Comparison of ENCODE assay signal across 20 cellular contexts in the genomic region with DNA sequence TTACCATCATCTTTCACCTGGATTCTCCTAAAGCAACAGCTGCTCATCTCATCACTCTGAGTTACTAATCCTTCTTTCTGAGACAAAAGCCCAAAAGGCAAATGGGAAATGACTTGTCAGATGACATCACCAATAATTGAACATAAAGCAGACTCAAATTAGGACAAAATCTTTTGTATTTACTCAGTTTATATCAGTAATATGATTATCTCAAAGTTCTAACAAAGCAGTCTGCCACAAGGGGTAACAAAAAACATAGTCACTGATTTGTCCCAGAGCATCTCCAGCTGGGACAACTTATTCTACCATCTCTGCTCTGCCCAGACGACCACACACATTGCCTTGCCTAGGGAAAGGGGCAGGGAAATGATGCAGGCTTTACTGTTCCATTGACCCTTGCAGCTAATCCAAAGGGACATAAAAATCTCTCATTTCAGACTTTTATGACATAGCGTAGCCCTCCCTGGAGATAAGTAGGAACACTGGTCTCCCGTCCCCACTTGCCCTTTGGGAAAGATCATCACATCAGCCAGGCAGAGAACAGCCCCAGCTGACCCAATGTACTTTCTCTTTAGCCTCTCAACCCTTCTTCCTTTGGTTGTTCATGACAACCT.
DNase-seq lines count a peak whose midpoint lies in the region; ATAC-seq and TF ChIP-seq lines count a peak whose summit lies in the region.
"Had no signal": no experiment of that assay in that cellular context is flagged by ENCODE, and none has a peak within 500 bp of the region (broad histone marks: within the 10 kb centered on the region; RNA-seq: fewer than 3 reads in every experiment).

No MANE protein-coding gene starts in this region.

- no peak overlapping the region for H3K4me3 ChIP-seq in neutrophil (ENCODE audit: low read depth in 1 of 2, low read length in 1 of 2)
- H3K4me3 ChIP-seq in endodermal cell (ENCODE audit: low read length) = no peak overlapping the region
- H3K4me3 ChIP-seq: SJSA1, stomach had no signal

- POLR2A ChIA-PET in activated CD4-positive, alpha-beta T cell treated with anti-CD3 and anti-CD28 coated beads, Interleukin-2, amount 10 ng/mL, durations not matched to agents 7 days and 5 days (lab: Charles Lee) = interaction anchor here (0.6 kb wide), 1 partner anchor 94 kb away, joined by 4 read pairs; no protein-coding TSS in a partner anchor
- POLR2A ChIA-PET in activated naive CD8-positive, alpha-beta T cell treated with anti-CD3 and anti-CD28 coated beads, Interleukin-2, amount 10 ng/mL, durations not matched to agents 7 days and 5 days (lab: Charles Lee) = interaction anchor here (0.9 to 2.3 kb wide), 6 partner anchors 11 to 250 kb away, joined by 4 to 10 read pairs (median 8); partner anchors contain the start of gene PTGER4

- no peak overlapping the region for H3K9ac ChIP-seq in endodermal cell (ENCODE audit: extremely low read depth, low read length, poor library complexity, severe bottlenecking)

- peaks cover 49% of the 10 kb centered on the region for H3K4me1 Mint-ChIP-seq in activated CD4-positive, alpha-beta T cell treated with anti-CD3 and anti-CD28 coated beads, Interleukin-2, amount 10 ng/mL, durations not matched to agents 7 days and 5 days
- H3K4me1 Mint-ChIP-seq in activated naive CD8-positive, alpha-beta T cell treated with anti-CD3 and anti-CD28 coated beads, Interleukin-2, amount 10 ng/mL, durations not matched to agents 7 days and 5 days = peaks cover 46% of the 10 kb centered on the region
- no peaks in the 10 kb centered on the region for H3K4me1 Mint-ChIP-seq in endodermal cell
- H3K4me1 Mint-ChIP-seq: neural crest cell had no signal

- peaks cover 0 to 7% of the 10 kb centered on the region in 2 experiments for H3K4me1 ChIP-seq in neutrophil (ENCODE audit: control insufficient read depth in 1 of 2, insufficient read depth in 1 of 2, low read depth in 1 of 2, low read length in 1 of 2)
- no peaks in the 10 kb centered on the region for H3K4me1 ChIP-seq in endodermal cell (ENCODE audit: control insufficient read depth, insufficient read depth, low read length)
- H3K4me1 ChIP-seq: stomach had no signal

- no peak for DNase-seq in activated CD4-positive, alpha-beta T cell treated with anti-CD3 and anti-CD28 coated beads, Interleukin-2, amount 10 ng/mL, durations not matched to agents 7 days and 5 days
- no peak for DNase-seq in activated CD4-positive, alpha-beta T cell treated with anti-CD3 and anti-CD28 coated beads for 1 hour
- DNase-seq in activated naive CD8-positive, alpha-beta T cell treated with anti-CD3 and anti-CD28 coated beads, Interleukin-2, amount 10 ng/mL, durations not matched to agents 7 days and 5 days = no peak
- DNase-seq in KG1 (lab: John Stamatoyannopoulos, UW) = no peak
- DNase-seq in endodermal cell = no peak
- DNase-seq in 8988T = no peak
- DNase-seq: H7; NCI-H1092; NCI-H2107; NCI-H526; stimulated activated CD4-positive, alpha-beta T cell treated with anti-CD3 and anti-CD28 coated beads, Interleukin-15, amount 100 ng/mL, for 24 hours; stomach had no signal

- no peaks in the 10 kb centered on the region for H3K36me3 ChIP-seq in KOPT-K1 (ENCODE audit: insufficient read depth, low read length)
- H3K36me3 ChIP-seq in neutrophil = no peaks in the 10 kb centered on the region
- no peaks in the 10 kb centered on the region for H3K36me3 ChIP-seq in endodermal cell (ENCODE audit: control insufficient read depth, insufficient read depth, low read length)
- H3K36me3 ChIP-seq: brain microvascular endothelial cell, SJSA1, stomach had no signal

- H3K27me3 ChIP-seq in neutrophil (no peaks in the 10 kb centered on the region), endodermal cell (ENCODE audit: control insufficient read depth, insufficient read depth, low read length, poor library complexity, severe bottlenecking) (no peaks in the 10 kb centered on the region)
- H3K27me3 ChIP-seq: brain microvascular endothelial cell, SJSA1, stomach had no signal

- TF ChIP-seq CTCF in neutrophil (IDR thresholded peaks at IDR 0.05) (no peak), endodermal cell (conservative IDR thresholded peaks at IDR 0.05) (no peak)

- H3K9me3 Mint-ChIP-seq in activated CD4-positive, alpha-beta T cell treated with anti-CD3 and anti-CD28 coated beads, Interleukin-2, amount 10 ng/mL, durations not matched to agents 7 days and 5 days = peaks cover 15% of the 10 kb centered on the region
- peaks cover 7% of the 10 kb centered on the region for H3K9me3 Mint-ChIP-seq in activated naive CD8-positive, alpha-beta T cell treated with anti-CD3 and anti-CD28 coated beads, Interleukin-2, amount 10 ng/mL, durations not matched to agents 7 days and 5 days
- H3K9me3 Mint-ChIP-seq in endodermal cell = peaks cover 4% of the 10 kb centered on the region
- H3K9me3 Mint-ChIP-seq: neural crest cell had no signal

- 77 to 85% methylated on average over 3 of the region's 3 CpGs for WGBS in endodermal cell (ENCODE audit: insufficient coverage in 1 of 2, insufficient read length in 1 of 2), 2 experiments

- H3K4me3 Mint-ChIP-seq in activated CD4-positive, alpha-beta T cell treated with anti-CD3 and anti-CD28 coated beads, Interleukin-2, amount 10 ng/mL, durations not matched to agents 7 days and 5 days = no peak overlapping the region
- peak overlapping the region; percentile 68 for H3K4me3 Mint-ChIP-seq in activated naive CD8-positive, alpha-beta T cell treated with anti-CD3 and anti-CD28 coated beads, Interleukin-2, amount 10 ng/mL, durations not matched to agents 7 days and 5 days
- no peak overlapping the region for H3K4me3 Mint-ChIP-seq in endodermal cell
- H3K4me3 Mint-ChIP-seq: activated naive CD8-positive, alpha-beta T cell; memory B cell; neural crest cell had no signal

- no peaks in the 10 kb centered on the region for H3K27me3 Mint-ChIP-seq in activated CD4-positive, alpha-beta T cell treated with anti-CD3 and anti-CD28 coated beads, Interleukin-2, amount 10 ng/mL, durations not matched to agents 7 days and 5 days
- H3K27me3 Mint-ChIP-seq in activated naive CD8-positive, alpha-beta T cell treated with anti-CD3 and anti-CD28 coated beads, Interleukin-2, amount 10 ng/mL, durations not matched to agents 7 days and 5 days = no peaks in the 10 kb centered on the region
- H3K27me3 Mint-ChIP-seq in endodermal cell (ENCODE audit: insufficient read depth) = no peaks in the 10 kb centered on the region
- H3K27me3 Mint-ChIP-seq: activated naive CD8-positive, alpha-beta T cell; memory B cell had no signal

- H3K36me3 Mint-ChIP-seq in activated CD4-positive, alpha-beta T cell treated with anti-CD3 and anti-CD28 coated beads, Interleukin-2, amount 10 ng/mL, durations not matched to agents 7 days and 5 days (ENCODE audit: low read depth) = peaks cover 5% of the 10 kb centered on the region
- H3K36me3 Mint-ChIP-seq in activated naive CD8-positive, alpha-beta T cell treated with anti-CD3 and anti-CD28 coated beads, Interleukin-2, amount 10 ng/mL, durations not matched to agents 7 days and 5 days = peaks cover 47% of the 10 kb centered on the region
- H3K36me3 Mint-ChIP-seq in endodermal cell (ENCODE audit: low read depth) = no peaks in the 10 kb centered on the region
- H3K36me3 Mint-ChIP-seq: activated naive CD8-positive, alpha-beta T cell; memory B cell had no signal

- CTCF ChIA-PET in activated CD4-positive, alpha-beta T cell treated with anti-CD3 and anti-CD28 coated beads, Interleukin-2, amount 10 ng/mL, durations not matched to agents 7 days and 5 days (lab: Charles Lee) = interaction anchor here (0.8 to 3.1 kb wide), 7 partner anchors 8 to 27 kb away, joined by 3 to 12 read pairs (median 4); no protein-coding TSS in a partner anchor

- H3K27ac ChIP-seq in KOPT-K1 (ENCODE audit: low read depth, low read length, poor library complexity, severe bottlenecking) (peak overlapping the region; percentile 91), neutrophil (peak overlapping the region; percentile 14), endodermal cell (ENCODE audit: low read depth, low read length) (no peak overlapping the region)
- H3K27ac ChIP-seq: brain microvascular endothelial cell, HL-60, SJSA1, stomach had no signal

- no peak for ATAC-seq in activated naive CD8-positive, alpha-beta T cell treated with anti-CD3 and anti-CD28 coated beads, Interleukin-2, amount 10 ng/mL, durations not matched to agents 7 days and 5 days (ENCODE audit: low read depth)

- peak overlapping the region; percentile 83 for H3K27ac Mint-ChIP-seq in activated CD4-positive, alpha-beta T cell treated with anti-CD3 and anti-CD28 coated beads, Interleukin-2, amount 10 ng/mL, durations not matched to agents 7 days and 5 days
- H3K27ac Mint-ChIP-seq in activated naive CD8-positive, alpha-beta T cell treated with anti-CD3 and anti-CD28 coated beads, Interleukin-2, amount 10 ng/mL, durations not matched to agents 7 days and 5 days = peak overlapping the region; percentile 94
- no peak overlapping the region for H3K27ac Mint-ChIP-seq in endodermal cell
- H3K27ac Mint-ChIP-seq: activated naive CD8-positive, alpha-beta T cell; memory B cell had no signal

- H3K9me3 ChIP-seq in KOPT-K1 (ENCODE audit: insufficient read depth, low read length, poor library complexity, severe bottlenecking) = peaks cover 14% of the 10 kb centered on the region
- H3K9me3 ChIP-seq in neutrophil = no peaks in the 10 kb centered on the region
- peaks cover under 1% of the 10 kb centered on the region for H3K9me3 ChIP-seq in endodermal cell (ENCODE audit: control insufficient read depth, low read length)
- H3K9me3 ChIP-seq: SJSA1, stomach had no signal
